1 cellular context compared by ENCODE assay signal in the genomic region with DNA sequence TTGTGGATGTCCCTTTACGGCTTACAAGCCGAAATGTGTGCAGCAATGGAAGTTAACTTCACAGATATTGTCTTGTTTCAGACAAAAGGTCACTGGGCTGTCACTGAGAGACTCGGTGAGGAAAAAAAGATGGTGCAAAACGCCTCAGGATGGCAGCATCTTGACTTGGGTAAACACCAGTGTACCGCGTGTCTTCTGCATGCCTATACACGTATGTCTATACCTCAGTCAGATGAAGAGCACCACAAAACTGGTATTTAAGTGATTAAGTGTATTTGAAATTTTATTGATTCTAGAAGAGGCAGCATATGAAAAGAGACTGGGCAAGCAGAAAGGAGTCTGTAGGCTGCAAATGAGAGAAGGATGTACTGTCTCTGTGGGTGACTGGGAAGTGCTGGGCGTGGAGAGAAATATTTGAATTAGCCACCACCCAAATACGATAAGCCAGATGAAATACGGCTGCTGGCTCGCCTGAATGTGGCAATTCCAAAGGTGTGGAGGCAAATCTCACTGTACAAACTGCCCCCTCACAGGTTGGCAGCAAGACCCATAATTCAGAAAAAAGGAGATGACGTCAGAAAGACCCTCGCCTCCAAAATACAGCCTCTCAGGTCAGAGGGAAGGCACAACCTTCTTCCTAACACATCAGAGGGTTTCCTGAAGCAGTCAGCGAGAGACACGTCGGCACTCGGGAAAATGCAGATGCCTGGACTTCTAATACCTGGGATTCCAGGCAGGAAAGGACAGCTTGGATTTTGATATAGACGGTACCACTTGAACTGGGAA.
TF ChIP-seq lines count a peak whose summit lies in the region.

No MANE protein-coding gene starts in this region.

TF ChIP-seq in IMR-90, 13 proteins besides CTCF, POLR2A, EP300 and RAD21 (continued from another document):
- TF ChIP-seq RFX5 (IDR thresholded peaks at IDR 0.05; ENCODE audit: low read depth, low read length): no peak
- no peak for TF ChIP-seq NFE2L2 (IDR thresholded peaks at IDR 0.05; ENCODE audit: low read depth, low read length)
- TF ChIP-seq CEBPB (IDR thresholded peaks at IDR 0.05; ENCODE audit: low read depth, low read length): no peak
- no peak for TF ChIP-seq MXI1 (IDR thresholded peaks at IDR 0.05; ENCODE audit: borderline replicate concordance, low read depth, low read length)
- TF ChIP-seq, protein P1, sequence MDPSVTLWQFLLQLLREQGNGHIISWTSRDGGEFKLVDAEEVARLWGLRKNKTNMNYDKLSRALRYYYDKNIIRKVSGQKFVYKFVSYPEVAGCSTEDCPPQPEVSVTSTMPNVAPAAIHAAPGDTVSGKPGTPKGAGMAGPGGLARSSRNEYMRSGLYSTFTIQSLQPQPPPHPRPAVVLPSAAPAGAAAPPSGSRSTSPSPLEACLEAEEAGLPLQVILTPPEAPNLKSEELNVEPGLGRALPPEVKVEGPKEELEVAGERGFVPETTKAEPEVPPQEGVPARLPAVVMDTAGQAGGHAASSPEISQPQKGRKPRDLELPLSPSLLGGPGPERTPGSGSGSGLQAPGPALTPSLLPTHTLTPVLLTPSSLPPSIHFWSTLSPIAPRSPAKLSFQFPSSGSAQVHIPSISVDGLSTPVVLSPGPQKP (IDR thresholded peaks at IDR 0.05; ENCODE audit: borderline replicate concordance, low read depth, low read length): no peak
- TF ChIP-seq, protein P2, sequence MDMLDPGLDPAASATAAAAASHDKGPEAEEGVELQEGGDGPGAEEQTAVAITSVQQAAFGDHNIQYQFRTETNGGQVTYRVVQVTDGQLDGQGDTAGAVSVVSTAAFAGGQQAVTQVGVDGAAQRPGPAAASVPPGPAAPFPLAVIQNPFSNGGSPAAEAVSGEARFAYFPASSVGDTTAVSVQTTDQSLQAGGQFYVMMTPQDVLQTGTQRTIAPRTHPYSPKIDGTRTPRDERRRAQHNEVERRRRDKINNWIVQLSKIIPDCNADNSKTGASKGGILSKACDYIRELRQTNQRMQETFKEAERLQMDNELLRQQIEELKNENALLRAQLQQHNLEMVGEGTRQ (IDR thresholded peaks at IDR 0.05; ENCODE audit: low read depth, low read length): no peak
- TF ChIP-seq MAZ (IDR thresholded peaks at IDR 0.05; ENCODE audit: borderline replicate concordance, low read depth, low read length): no peak
- TF ChIP-seq SMC3 (IDR thresholded peaks at IDR 0.05; ENCODE audit: low read depth, low read length): no peak
- no peak for TF ChIP-seq FOS (IDR thresholded peaks at IDR 0.05; ENCODE audit: low read depth, low read length)
- TF ChIP-seq MAFK (IDR thresholded peaks at IDR 0.05; ENCODE audit: low read depth, low read length): no peak
